ENCODE assay signal across 25 cellular contexts in genomic region chr13:25912961-25913360, GRCh38.
"Had no signal": no experiment of that assay in that cellular context is flagged by ENCODE, and none has a peak within 500 bp of the region (broad histone marks: within the 10 kb centered on the region; RNA-seq: fewer than 3 reads in every experiment).

No MANE protein-coding gene starts in this region.

- FAIRE-seq: endothelial cell of umbilical vein, islet of Langerhans, urothelium cell line had no signal

- H3K4me1 ChIP-seq: colonic mucosa, esophagus muscularis mucosa, foreskin keratinocyte, gastroesophageal sphincter, heart right ventricle, left lung, sigmoid colon, tibial nerve had no signal

- H3K36me3 ChIP-seq: colonic mucosa, esophagus muscularis mucosa, gastroesophageal sphincter, heart right ventricle, left lung, ovary, sigmoid colon, thoracic aorta, tibial nerve, upper lobe of left lung had no signal

- H3K9me3 ChIP-seq: colonic mucosa, esophagus muscularis mucosa, gastroesophageal sphincter, heart right ventricle, left lung, ovary, psoas muscle, sigmoid colon, thoracic aorta, tibial nerve, upper lobe of left lung had no signal

- H3K4me3 ChIP-seq: colonic mucosa, esophagus muscularis mucosa, gastroesophageal sphincter, heart right ventricle, left lung, ovary, psoas muscle, sigmoid colon, thoracic aorta, tibial nerve, upper lobe of left lung had no signal

- H3K27me3 ChIP-seq: colonic mucosa, esophagus muscularis mucosa, foreskin keratinocyte, left lung, ovary, sigmoid colon, tibial nerve, upper lobe of left lung had no signal

- DNase-seq: colonic mucosa; effector CD8-positive, alpha-beta T cell; foreskin keratinocyte; heart right ventricle; left cardiac atrium; left lung; mesenchymal stem cell; midbrain; naive thymus-derived CD4-positive, alpha-beta T cell; occipital lobe; ovary; posterior cingulate gyrus; psoas muscle; right cardiac atrium; sigmoid colon; stimulated activated CD4-positive, alpha-beta T cell treated with anti-CD3 and anti-CD28 coated beads, Interleukin-4, amount 100 ng/mL, for 4 hours; stimulated activated naive B cell treated with anti-CD40 and anti-IgM and Interleukin-4, amounts not matched to agents 10 μg/mL and 1 μg/mL and 100 μg/mL, for 72 hours; upper lobe of left lung had no signal

- H3K27ac ChIP-seq: colonic mucosa, esophagus muscularis mucosa, foreskin keratinocyte, gastroesophageal sphincter, heart right ventricle, left lung, ovary, psoas muscle, sigmoid colon, thoracic aorta, tibial nerve, upper lobe of left lung had no signal
